In the genomic region with DNA sequence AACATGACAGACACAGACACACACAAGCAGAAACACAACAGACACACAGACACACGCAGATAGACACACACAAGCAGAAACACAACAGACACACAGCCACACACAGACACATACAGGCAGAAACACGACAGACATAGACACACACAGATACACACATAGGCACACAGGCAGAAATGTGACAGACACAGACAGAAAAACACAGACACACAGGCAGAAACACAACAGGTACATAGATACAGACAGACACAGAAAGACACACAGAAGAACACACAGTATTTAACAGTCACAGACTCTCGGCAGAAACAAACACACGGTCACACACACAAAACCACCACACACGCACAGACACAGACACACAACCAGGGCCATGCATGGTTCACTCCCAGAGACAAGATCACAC, we compare ENCODE assay signal across 9 cellular contexts. TPM values are rescaled to one million over a fixed set of nuclear protein-coding genes. Genes with fewer than 3 reads are reported as not detected.
A peak's percentile ranks its signal among the peaks of the same experiment; 100 is the strongest.
DNase-seq lines count a peak whose midpoint lies in the region; ATAC-seq, FAIRE-seq and TF ChIP-seq lines count a peak whose summit lies in the region.
"Had no signal": no experiment of that assay in that cellular context is flagged by ENCODE, and none has a peak within 500 bp of the region (broad histone marks: within the 10 kb centered on the region; RNA-seq: fewer than 3 reads in every experiment).

No MANE protein-coding gene starts in this region.

- TF ChIP-seq CTCF in VCaP (conservative IDR thresholded peaks at IDR 0.05) (no peak), hepatocyte (IDR thresholded peaks at IDR 0.05; ENCODE audit: poor library complexity) (no peak), spleen (IDR thresholded peaks at IDR 0.05 in 8 of 11, conservative IDR thresholded peaks at IDR 0.05 in 3 of 11) (no peak)

- H3K4me2 ChIP-seq in hepatocyte = peak overlapping the region; percentile 82

- 79% methylated on average over 5 of the region's 5 CpGs for WGBS in hepatocyte (ENCODE audit: low lambda C conversion rate, missing lambda C conversion rate)
- 28 to 48% (median 35%) methylated on average over 5 of the region's 5 CpGs for WGBS in spleen, 5 donors

- no peak overlapping the region for H2AFZ ChIP-seq in hepatocyte

- H3K9me2 ChIP-seq in hepatocyte (replicated peaks; ENCODE audit: insufficient read depth) = no peaks in the 10 kb centered on the region

- CTCF ChIA-PET in HEK293T (lab: Yijun Ruan, JAX) = no interaction called here

- intact Hi-C loops in spleen (cut with DNase I; ENCODE audit: low total_unique reads) = no loop called here

- peak; percentile 74 for FAIRE-seq in GM12892 (lab: Jason Lieb, UNC)

- no peak for DNase-seq in GM12892 (ENCODE audit: insufficient read length)
- DNase-seq in hepatocyte (ENCODE audit: low spot score) = no peak
- no peak for DNase-seq in spleen
- no peak for DNase-seq in NCI-H345 (lab: John Stamatoyannopoulos, UW)
- DNase-seq in HEK293T (ENCODE audit: extremely low spot score) = no peak
- DNase-seq in SW480 (ENCODE audit: low spot score) = no peak
- DNase-seq: GDM1 had no signal

- H3K4me1 ChIP-seq in hepatocyte (ENCODE audit: insufficient read depth) (peaks cover 17% of the 10 kb centered on the region), spleen (peaks cover 38 to 87% (median 74%) of the 10 kb centered on the region in 6 donors)

- H3K27me3 ChIP-seq in hepatocyte (peaks cover 27% of the 10 kb centered on the region), spleen (replicated peaks in 1 of 7) (peaks cover 0 to 43% (median 13%) of the 10 kb centered on the region in 7 donors)

- TF ChIP-seq POLR2A in GM12892 (IDR thresholded peaks at IDR 0.05; ENCODE audit: low read depth, low read length) (no peak), spleen (IDR thresholded peaks at IDR 0.05) (no peak)

- H3K4me3 ChIP-seq in hepatocyte (no peak overlapping the region), spleen (peak overlapping the region; percentile 50 to 77 (median 60))

- ATAC-seq in GM18907 (IDR thresholded peaks at IDR 0.05; ENCODE audit: unreplicated experiment) = no peak

- H3K27ac ChIP-seq in VCaP (peak overlapping the region; percentile 47; the same call in 1 of the 2 replicates), hepatocyte (no peak overlapping the region), spleen (peak overlapping the region in 6 of 8 donors; percentile 77 to 91 (median 86))

- no peaks in the 10 kb centered on the region for H4K20me1 ChIP-seq in hepatocyte (ENCODE audit: insufficient read depth, poor library complexity, severe bottlenecking)

- POLR2A ChIA-PET in HEK293T (lab: Yijun Ruan, JAX) = no interaction called here

- no peaks in the 10 kb centered on the region for H3K79me2 ChIP-seq in hepatocyte

- no peaks in the 10 kb centered on the region for H3K36me3 ChIP-seq in hepatocyte (replicated peaks; ENCODE audit: insufficient read depth, low read depth)
- peaks cover 0 to 8% (median 2%) of the 10 kb centered on the region in 6 donors for H3K36me3 ChIP-seq in spleen

- H3K9me3 ChIP-seq in hepatocyte (ENCODE audit: low read depth) = no peaks in the 10 kb centered on the region
- no peaks in the 10 kb centered on the region for H3K9me3 ChIP-seq in spleen

TF ChIP-seq in HEK293T, 16 proteins besides CTCF, POLR2A, EP300 and RAD21:
- no peak for TF ChIP-seq CTBP1 (IDR thresholded peaks at IDR 0.05; ENCODE audit: borderline replicate concordance)
- no peak for TF ChIP-seq BHLHE40 (IDR thresholded peaks at IDR 0.05; ENCODE audit: borderline replicate concordance)
- no peak for TF ChIP-seq NFRKB (IDR thresholded peaks at IDR 0.05)
- TF ChIP-seq ARNT (IDR thresholded peaks at IDR 0.05) = no peak
TF ChIP-seq in HEK293T: peak in this region for 0.

RNA-seq across cellular contexts. Expression of gene TBXA2R, which starts 0.9 kb away (rescaled TPM):
- polyA plus RNA-seq in GM12892 (2012; ENCODE audit: missing spikeins) = not detected
- total RNA-seq in hepatocyte = 0.12 and 0.70 TPM in 2 replicates
- polyA plus RNA-seq in hepatocyte = 1.2 and 2.0 TPM in 2 replicates
- total RNA-seq in spleen = 10 to 100 TPM in 5 of 7 donors, 1 to 10 TPM in 2; 8.7 to 16.1 (median 11.6) TPM
- 1 to 10 TPM; 2.1 to 4.4 (median 3.8) TPM for polyA plus RNA-seq in spleen

RNA-seq across cellular contexts. Expression of gene GIPC3, which starts 20.5 kb away (rescaled TPM):
- not detected for polyA plus RNA-seq in GM12892 (2012; ENCODE audit: missing spikeins)
- 0.04 TPM in 1 of 2 replicates, not detected in the other for total RNA-seq in hepatocyte
- polyA plus RNA-seq in hepatocyte = 0.19 and 0.28 TPM in 2 replicates
- total RNA-seq in spleen = 1 to 10 TPM; 3.4 to 9.2 (median 5.4) TPM
- 1 to 10 TPM in 1 of 3 donors, under 1 TPM in 2; 0.80 to 2.3 (median 0.96) TPM for polyA plus RNA-seq in spleen

RNA-seq across cellular contexts. Expression of gene CACTIN, which starts 20.8 kb away (rescaled TPM):
- polyA plus RNA-seq in GM12892 (2012; ENCODE audit: missing spikeins) = 7.5 TPM
- total RNA-seq in hepatocyte (15.5 and 18.3 TPM in 2 replicates), spleen (10 to 100 TPM; 18.9 to 27.1 (median 25.7) TPM)
- polyA plus RNA-seq in hepatocyte (15.7 and 18.3 TPM in 2 replicates), spleen (10 to 100 TPM; 10.8 to 21.1 (median 12.0) TPM)

RNA-seq across cellular contexts. Expression of gene HMG20B, which starts 33.0 kb away (rescaled TPM):
- polyA plus RNA-seq in GM12892 (2012; ENCODE audit: missing spikeins) = 20.0 TPM
- total RNA-seq in hepatocyte = 61.4 and 62.6 TPM in 2 replicates
- 82.3 and 105 TPM in 2 replicates for polyA plus RNA-seq in hepatocyte
- total RNA-seq in spleen = 10 to 100 TPM; 49.4 to 74.1 (median 62.8) TPM
- 10 to 100 TPM; 52.4 to 82.2 (median 71.4) TPM for polyA plus RNA-seq in spleen

RNA-seq across cellular contexts. Expression of gene MFSD12, which starts 48.4 kb away (rescaled TPM):
- polyA plus RNA-seq in GM12892 (2012; ENCODE audit: missing spikeins) = 15.4 TPM
- 39.3 and 44.7 TPM in 2 replicates for total RNA-seq in hepatocyte
- polyA plus RNA-seq in hepatocyte = 57.7 and 63.5 TPM in 2 replicates
- 100 to 1,000 TPM in 3 of 7 donors, 10 to 100 TPM in 4; 62.8 to 131 (median 98.6) TPM for total RNA-seq in spleen
- polyA plus RNA-seq in spleen = 10 to 100 TPM; 31.0 to 63.9 (median 37.6) TPM
